In genomic region chr10:88178758-88179157, GRCh38 we compare ENCODE assay signal across 16 cellular contexts.
DNase-seq lines count a peak whose midpoint lies in the region; ATAC-seq lines count a peak whose summit lies in the region.
"Had no signal": no experiment of that assay in that cellular context is flagged by ENCODE, and none has a peak within 500 bp of the region (broad histone marks: within the 10 kb centered on the region; RNA-seq: fewer than 3 reads in every experiment).

No MANE protein-coding gene starts in this region.

- intact Hi-C loops in Right ventricle myocardium superior (cut with DNase I) = no loop called here

- ATAC-seq in HG03196 (IDR thresholded peaks at IDR 0.05; ENCODE audit: unreplicated experiment) (no peak), HG03378 (IDR thresholded peaks at IDR 0.05; ENCODE audit: unreplicated experiment) (no peak), Right ventricle myocardium superior (ENCODE audit: poor library complexity) (no peak)
- ATAC-seq: K562, Panc1 had no signal

- DNase-seq in DMS153 (lab: John Stamatoyannopoulos, UW) (peak; percentile 68), DMS153 treated with DMSO at 0.1 percent for 48 hours (lab: John Stamatoyannopoulos, UW; ENCODE audit: unreplicated experiment) (peak; percentile 49), NCI-H2029 treated with DMSO at 0.1 percent for 48 hours (lab: John Stamatoyannopoulos, UW) (peak; percentile 68), SHP77 treated with DMSO at 0.1 percent for 48 hours (lab: John Stamatoyannopoulos, UW) (peak; percentile 1), Right ventricle myocardium superior (no peak)
- DNase-seq: ACHN, GF-D8, HCEC 1CT, NCI-H2081 treated with DMSO at 0.1 percent for 48 hours, NCI-H446, NCI-H82, T-helper 2 cell had no signal
